In the genomic region with DNA sequence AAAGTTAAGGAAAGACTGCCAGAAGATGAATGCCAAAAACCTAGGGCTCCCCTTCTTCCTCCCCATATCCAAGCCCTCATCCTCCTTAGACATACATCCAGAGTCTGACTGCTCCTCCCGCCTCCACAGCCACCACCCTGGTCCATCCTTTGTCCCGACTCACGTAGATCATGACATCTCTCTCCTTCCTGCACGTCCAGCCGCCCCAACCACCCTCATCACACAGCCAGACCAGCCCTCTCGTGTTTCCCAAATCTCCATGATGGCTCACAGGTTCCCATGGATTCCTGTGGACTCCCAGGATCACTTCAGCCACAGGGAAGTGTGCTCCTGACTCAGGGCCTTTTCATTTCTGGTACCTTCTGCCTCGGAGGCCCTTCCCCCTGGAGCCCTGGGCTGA, we compare ENCODE assay signal across 19 cellular contexts. TPM values are rescaled to one million over a fixed set of nuclear protein-coding genes. Genes with fewer than 3 reads are reported as not detected.
DNase-seq lines count a peak whose midpoint lies in the region; ATAC-seq, FAIRE-seq and TF ChIP-seq lines count a peak whose summit lies in the region.
"Had no signal": no experiment of that assay in that cellular context is flagged by ENCODE, and none has a peak within 500 bp of the region (broad histone marks: within the 10 kb centered on the region; RNA-seq: fewer than 3 reads in every experiment).

No MANE protein-coding gene starts in this region.

- intact Hi-C loops in K562 (cut with micrococcal nuclease) = no loop called here

- BruUV-seq in K562 (replicated peaks; lab: Mats Ljungman, UMichigan) = no TSS peak

- POLR2A ChIA-PET in K562 (lab: Yijun Ruan, JAX) = no interaction called here

- no peaks in the 10 kb centered on the region for H3K79me2 ChIP-seq in Loucy (ENCODE audit: insufficient read depth, low read length)
- H3K79me2 ChIP-seq in K562 (ENCODE audit: control insufficient read depth, insufficient read depth, low read length) = no peaks in the 10 kb centered on the region

- H3K36me3 ChIP-seq in Loucy (ENCODE audit: insufficient read depth, low read length) (no peaks in the 10 kb centered on the region), K562 (ENCODE audit: control insufficient read depth, insufficient read depth, low read length) (no peaks in the 10 kb centered on the region)
- H3K36me3 ChIP-seq: ovary, sigmoid colon had no signal

- no peak for FAIRE-seq in K562 (lab: Jason Lieb, UNC)
- FAIRE-seq: colon, endothelial cell of umbilical vein had no signal

- no peaks in the 10 kb centered on the region for H4K20me1 ChIP-seq in Loucy (ENCODE audit: insufficient read depth, low read length, poor library complexity, severe bottlenecking)
- no peaks in the 10 kb centered on the region for H4K20me1 ChIP-seq in K562 (replicated peaks; ENCODE audit: control insufficient read depth, insufficient read depth, low read length)

- no peak for DNase-seq in activated naive CD4-positive, alpha-beta T cell treated with anti-CD3 and anti-CD28 coated beads, Interleukin-2, amount 50 U/mL, for 16 hours
- DNase-seq in K562 (ENCODE audit: extremely low read depth in 1 of 4, low spot score in 3 of 4) (no peak), hippocampal formation (lab: John Stamatoyannopoulos, UW) (no peak)
- DNase-seq: foreskin fibroblast, GOT3, left cardiac atrium, NCI-H2029, NCI-H510A, SIG-M5, sigmoid colon, T1000 had no signal

- no peak overlapping the region; the same call in 2 of the 3 replicates for H3K27ac ChIP-seq in K562 (ENCODE audit: extremely low read depth, low read depth, low read length)
- H3K27ac ChIP-seq: ovary, sigmoid colon had no signal

- TF ChIP-seq CTCF in Loucy (conservative IDR thresholded peaks at IDR 0.05; ENCODE audit: low read length) = no peak
- TF ChIP-seq CTCF in K562 (IDR thresholded peaks at IDR 0.05 in 2 of 3, conservative IDR thresholded peaks at IDR 0.05 in 1 of 3; ENCODE audit: insufficient read depth in 2 of 3, low read depth in 1 of 3, low read length in 3 of 3) = no peak

- TF ChIP-seq RAD21 in K562 (CRISPR knock-in tag; conservative IDR thresholded peaks at IDR 0.05 in 1 of 2, IDR thresholded peaks at IDR 0.05 in 1 of 2) = no peak

- no peaks in the 10 kb centered on the region for H3K9me1 ChIP-seq in K562 (ENCODE audit: control insufficient read depth, insufficient read depth, low read length)

- H3K9me3 Mint-ChIP-seq in activated naive CD4-positive, alpha-beta T cell treated with anti-CD3 and anti-CD28 coated beads, Interleukin-2, amount 50 U/mL, for 24 hours = no peaks in the 10 kb centered on the region
- no peaks in the 10 kb centered on the region for H3K9me3 Mint-ChIP-seq in stimulated activated memory B cell treated with anti-CD40 and anti-IgM and Interleukin-4, amounts not matched to agents 10 μg/mL and 1 μg/mL and 100 μg/mL, for 72 hours

- H3F3A ChIP-seq in Loucy (ENCODE audit: low read depth) = peaks cover 9% of the 10 kb centered on the region; the same call in 1 of the 2 replicates

- no peaks in the 10 kb centered on the region for H3K36me3 Mint-ChIP-seq in activated naive CD4-positive, alpha-beta T cell treated with anti-CD3 and anti-CD28 coated beads, Interleukin-2, amount 50 U/mL, for 24 hours
- no peaks in the 10 kb centered on the region for H3K36me3 Mint-ChIP-seq in stimulated activated memory B cell treated with anti-CD40 and anti-IgM and Interleukin-4, amounts not matched to agents 10 μg/mL and 1 μg/mL and 100 μg/mL, for 72 hours

- H3K9me2 ChIP-seq in Loucy (replicated peaks; ENCODE audit: low read depth, low read length) = no peaks in the 10 kb centered on the region

- no peak for TF ChIP-seq EP300 in K562 (IDR thresholded peaks at IDR 0.05; ENCODE audit: low read length)

- no CpG with 5 or more reads among the region's 7 CpGs for whole genome bisulfite sequencing in K562 (ENCODE audit: insufficient coverage, low coverage, missing lambda C conversion rate)

- TF ChIP-seq POLR2A in K562 (conservative IDR thresholded peaks at IDR 0.05) = no peak

- H3K4me1 Mint-ChIP-seq in activated naive CD4-positive, alpha-beta T cell treated with anti-CD3 and anti-CD28 coated beads, Interleukin-2, amount 50 U/mL, for 24 hours = peaks cover 86% of the 10 kb centered on the region
- peaks cover 92% of the 10 kb centered on the region for H3K4me1 Mint-ChIP-seq in stimulated activated memory B cell treated with anti-CD40 and anti-IgM and Interleukin-4, amounts not matched to agents 10 μg/mL and 1 μg/mL and 100 μg/mL, for 72 hours

- H3K9me3 ChIP-seq in Loucy (ENCODE audit: insufficient read depth, low read depth, low read length) (no peaks in the 10 kb centered on the region), K562 (replicated peaks; ENCODE audit: control insufficient read depth, insufficient read depth, low read depth, low read length) (no peaks in the 10 kb centered on the region)
- H3K9me3 ChIP-seq: ovary, sigmoid colon had no signal

- H3K9ac ChIP-seq in Loucy (ENCODE audit: low read depth, low read length, poor library complexity, severe bottlenecking) = peak overlapping the region; percentile 3
- no peak overlapping the region for H3K9ac ChIP-seq in K562 (ENCODE audit: insufficient read depth in 1 of 2, low read depth in 2 of 2, low read length in 2 of 2)

- no peaks in the 10 kb centered on the region for H3K27me3 Mint-ChIP-seq in activated naive CD4-positive, alpha-beta T cell treated with anti-CD3 and anti-CD28 coated beads, Interleukin-2, amount 50 U/mL, for 24 hours
- no peaks in the 10 kb centered on the region for H3K27me3 Mint-ChIP-seq in stimulated activated memory B cell treated with anti-CD40 and anti-IgM and Interleukin-4, amounts not matched to agents 10 μg/mL and 1 μg/mL and 100 μg/mL, for 72 hours

- H3K27ac Mint-ChIP-seq in activated naive CD4-positive, alpha-beta T cell treated with anti-CD3 and anti-CD28 coated beads, Interleukin-2, amount 50 U/mL, for 24 hours = peak overlapping the region; percentile 1
- H3K27ac Mint-ChIP-seq in stimulated activated memory B cell treated with anti-CD40 and anti-IgM and Interleukin-4, amounts not matched to agents 10 μg/mL and 1 μg/mL and 100 μg/mL, for 72 hours = peak overlapping the region; percentile 89

- CTCF ChIA-PET in K562 (lab: Yijun Ruan, JAX; ENCODE audit: low intra/inter-chr PET ratio) = no interaction called here

- in situ Hi-C loops in K562 (cut with MboI) = loop anchor here (5.0 kb wide), 1 partner anchor 42 kb away; no protein-coding TSS in a partner anchor

- H3K4me1 ChIP-seq in Loucy (ENCODE audit: insufficient read depth, low read length, poor library complexity, severe bottlenecking) (peaks cover 92% of the 10 kb centered on the region), K562 (replicated peaks in 1 of 2; ENCODE audit: control insufficient read depth in 2 of 2, insufficient read depth in 2 of 2, low read length in 2 of 2) (peaks cover 37 to 53% of the 10 kb centered on the region in 2 experiments)
- H3K4me1 ChIP-seq: sigmoid colon had no signal

- no peak overlapping the region for H3K4me3 Mint-ChIP-seq in activated naive CD4-positive, alpha-beta T cell treated with anti-CD3 and anti-CD28 coated beads, Interleukin-2, amount 50 U/mL, for 24 hours
- H3K4me3 Mint-ChIP-seq in stimulated activated memory B cell treated with anti-CD40 and anti-IgM and Interleukin-4, amounts not matched to agents 10 μg/mL and 1 μg/mL and 100 μg/mL, for 72 hours = no peak overlapping the region

- H2AFZ ChIP-seq in Loucy (ENCODE audit: low read length) (no peak overlapping the region), K562 (ENCODE audit: low read depth, low read length) (peak overlapping the region; percentile 70)

- no peak overlapping the region for H3K4me3 ChIP-seq in Loucy (ENCODE audit: low read length, poor library complexity, severe bottlenecking)
- H3K4me3 ChIP-seq in K562 = no peak overlapping the region
- H3K4me3 ChIP-seq: ovary, sigmoid colon had no signal

- ATAC-seq in K562 (no peak), HG02852 (IDR thresholded peaks at IDR 0.05; ENCODE audit: unreplicated experiment) (no peak), GM21576 (IDR thresholded peaks at IDR 0.05; ENCODE audit: unreplicated experiment) (no peak)
- no peak for ATAC-seq in stimulated activated memory B cell treated with anti-CD40 and anti-IgM and Interleukin-4, amounts not matched to agents 10 μg/mL and 1 μg/mL and 100 μg/mL, for 72 hours

- H3K27me3 ChIP-seq in Loucy (ENCODE audit: insufficient read depth, low read length, poor library complexity, severe bottlenecking) (no peaks in the 10 kb centered on the region), K562 (ENCODE audit: control insufficient read depth in 2 of 2, insufficient read depth in 2 of 2, low read length in 2 of 2) (no peaks in the 10 kb centered on the region)
- H3K27me3 ChIP-seq: ovary, sigmoid colon had no signal

- H3K4me2 ChIP-seq in Loucy (ENCODE audit: low read depth, low read length, poor library complexity, severe bottlenecking) (peak overlapping the region; percentile 11), K562 (ENCODE audit: insufficient read depth, low read length) (no peak overlapping the region)

TF ChIP-seq in K562, 482 proteins besides CTCF, POLR2A, EP300 and RAD21 (continues in another document):
- no peak for TF ChIP-seq POLR2AphosphoS5 (IDR thresholded peaks at IDR 0.05; ENCODE audit: control insufficient read depth, insufficient read depth, low read depth, low read length)
- no peak for TF ChIP-seq SIX5 (IDR thresholded peaks at IDR 0.05; ENCODE audit: borderline replicate concordance in 1 of 2, insufficient read depth in 1 of 2, low read depth in 1 of 2, low read length in 2 of 2)

RNA-seq across cellular contexts. Expression of gene CAB39, which starts 47.8 kb away (rescaled TPM):
- 40.4 and 84.2 TPM in 2 replicates for total RNA-seq in K562 (2011; cell fraction: chromatin; rRNA removed; ENCODE audit: low replicate concordance)
- 26.8 and 29.9 TPM in 2 replicates for total RNA-seq in K562 (2011; cell fraction: nucleolus; rRNA removed)
- total RNA-seq in K562 (2011; cell fraction: nucleoplasm; rRNA removed) = 50.8 and 86.8 TPM in 2 replicates
- total RNA-seq in K562 (2014; rRNA removed) = 48.3 and 52.6 TPM in 2 replicates
- 70.6 and 78.4 TPM in 2 replicates for total RNA-seq in K562 (2014; rRNA removed; fragmentation: Illumina TruSeq; extraction: Trizol)
- total RNA-seq in K562 (2015; rRNA removed; fragmentation: Illumina TruSeq; extraction: Trizol) = 91.8 and 94.4 TPM in 2 replicates
- total RNA-seq in K562 (2021) = 70.4 and 74.7 TPM in 2 replicates
- polyA plus RNA-seq in K562 (2011; rRNA removed) = 62.8 and 85.9 TPM in 2 replicates
- polyA plus RNA-seq in K562 (2011; cell fraction: cytosol; rRNA removed) = 21.4 and 31.9 TPM in 2 replicates
- polyA plus RNA-seq in K562 (2011; cell fraction: nucleus; rRNA removed) = 30.5 and 39.5 TPM in 2 replicates
- polyA plus RNA-seq in K562 (2012) = 51.1 and 51.6 TPM in 2 replicates
- 66.0 and 70.1 TPM in 2 replicates for polyA plus RNA-seq in K562 (2014; fragmentation: Illumina TruSeq; extraction: Trizol)
- polyA plus RNA-seq in K562 (2014; fragmentation: Nextera tagmentation; extraction: Ambion mirVana) = 10 to 100 TPM; 27.2 to 37.4 TPM
- 51.8 and 52.8 TPM in 2 replicates for polyA plus RNA-seq in K562 (2014; rRNA removed)
- 113 and 122 TPM in 2 replicates for polyA minus RNA-seq in K562 (2011; rRNA and poly(A)+ RNA removed)
- polyA minus RNA-seq in K562 (2011; cell fraction: cytosol; rRNA and poly(A)+ RNA removed) = 46.9 and 70.5 TPM in 2 replicates
- polyA minus RNA-seq in K562 (2011; cell fraction: nucleus; rRNA and poly(A)+ RNA removed) = 28.0 and 46.1 TPM in 2 replicates
